Comparison of ENCODE assay signal across 1 cellular context in genomic region chr3:113051827-113052226, GRCh38.
TF ChIP-seq lines count a peak whose summit lies in the region.

No MANE protein-coding gene starts in this region.

TF ChIP-seq in H1, 55 proteins besides CTCF, POLR2A, EP300 and RAD21 (continued from another document):
- TF ChIP-seq, protein P1, sequence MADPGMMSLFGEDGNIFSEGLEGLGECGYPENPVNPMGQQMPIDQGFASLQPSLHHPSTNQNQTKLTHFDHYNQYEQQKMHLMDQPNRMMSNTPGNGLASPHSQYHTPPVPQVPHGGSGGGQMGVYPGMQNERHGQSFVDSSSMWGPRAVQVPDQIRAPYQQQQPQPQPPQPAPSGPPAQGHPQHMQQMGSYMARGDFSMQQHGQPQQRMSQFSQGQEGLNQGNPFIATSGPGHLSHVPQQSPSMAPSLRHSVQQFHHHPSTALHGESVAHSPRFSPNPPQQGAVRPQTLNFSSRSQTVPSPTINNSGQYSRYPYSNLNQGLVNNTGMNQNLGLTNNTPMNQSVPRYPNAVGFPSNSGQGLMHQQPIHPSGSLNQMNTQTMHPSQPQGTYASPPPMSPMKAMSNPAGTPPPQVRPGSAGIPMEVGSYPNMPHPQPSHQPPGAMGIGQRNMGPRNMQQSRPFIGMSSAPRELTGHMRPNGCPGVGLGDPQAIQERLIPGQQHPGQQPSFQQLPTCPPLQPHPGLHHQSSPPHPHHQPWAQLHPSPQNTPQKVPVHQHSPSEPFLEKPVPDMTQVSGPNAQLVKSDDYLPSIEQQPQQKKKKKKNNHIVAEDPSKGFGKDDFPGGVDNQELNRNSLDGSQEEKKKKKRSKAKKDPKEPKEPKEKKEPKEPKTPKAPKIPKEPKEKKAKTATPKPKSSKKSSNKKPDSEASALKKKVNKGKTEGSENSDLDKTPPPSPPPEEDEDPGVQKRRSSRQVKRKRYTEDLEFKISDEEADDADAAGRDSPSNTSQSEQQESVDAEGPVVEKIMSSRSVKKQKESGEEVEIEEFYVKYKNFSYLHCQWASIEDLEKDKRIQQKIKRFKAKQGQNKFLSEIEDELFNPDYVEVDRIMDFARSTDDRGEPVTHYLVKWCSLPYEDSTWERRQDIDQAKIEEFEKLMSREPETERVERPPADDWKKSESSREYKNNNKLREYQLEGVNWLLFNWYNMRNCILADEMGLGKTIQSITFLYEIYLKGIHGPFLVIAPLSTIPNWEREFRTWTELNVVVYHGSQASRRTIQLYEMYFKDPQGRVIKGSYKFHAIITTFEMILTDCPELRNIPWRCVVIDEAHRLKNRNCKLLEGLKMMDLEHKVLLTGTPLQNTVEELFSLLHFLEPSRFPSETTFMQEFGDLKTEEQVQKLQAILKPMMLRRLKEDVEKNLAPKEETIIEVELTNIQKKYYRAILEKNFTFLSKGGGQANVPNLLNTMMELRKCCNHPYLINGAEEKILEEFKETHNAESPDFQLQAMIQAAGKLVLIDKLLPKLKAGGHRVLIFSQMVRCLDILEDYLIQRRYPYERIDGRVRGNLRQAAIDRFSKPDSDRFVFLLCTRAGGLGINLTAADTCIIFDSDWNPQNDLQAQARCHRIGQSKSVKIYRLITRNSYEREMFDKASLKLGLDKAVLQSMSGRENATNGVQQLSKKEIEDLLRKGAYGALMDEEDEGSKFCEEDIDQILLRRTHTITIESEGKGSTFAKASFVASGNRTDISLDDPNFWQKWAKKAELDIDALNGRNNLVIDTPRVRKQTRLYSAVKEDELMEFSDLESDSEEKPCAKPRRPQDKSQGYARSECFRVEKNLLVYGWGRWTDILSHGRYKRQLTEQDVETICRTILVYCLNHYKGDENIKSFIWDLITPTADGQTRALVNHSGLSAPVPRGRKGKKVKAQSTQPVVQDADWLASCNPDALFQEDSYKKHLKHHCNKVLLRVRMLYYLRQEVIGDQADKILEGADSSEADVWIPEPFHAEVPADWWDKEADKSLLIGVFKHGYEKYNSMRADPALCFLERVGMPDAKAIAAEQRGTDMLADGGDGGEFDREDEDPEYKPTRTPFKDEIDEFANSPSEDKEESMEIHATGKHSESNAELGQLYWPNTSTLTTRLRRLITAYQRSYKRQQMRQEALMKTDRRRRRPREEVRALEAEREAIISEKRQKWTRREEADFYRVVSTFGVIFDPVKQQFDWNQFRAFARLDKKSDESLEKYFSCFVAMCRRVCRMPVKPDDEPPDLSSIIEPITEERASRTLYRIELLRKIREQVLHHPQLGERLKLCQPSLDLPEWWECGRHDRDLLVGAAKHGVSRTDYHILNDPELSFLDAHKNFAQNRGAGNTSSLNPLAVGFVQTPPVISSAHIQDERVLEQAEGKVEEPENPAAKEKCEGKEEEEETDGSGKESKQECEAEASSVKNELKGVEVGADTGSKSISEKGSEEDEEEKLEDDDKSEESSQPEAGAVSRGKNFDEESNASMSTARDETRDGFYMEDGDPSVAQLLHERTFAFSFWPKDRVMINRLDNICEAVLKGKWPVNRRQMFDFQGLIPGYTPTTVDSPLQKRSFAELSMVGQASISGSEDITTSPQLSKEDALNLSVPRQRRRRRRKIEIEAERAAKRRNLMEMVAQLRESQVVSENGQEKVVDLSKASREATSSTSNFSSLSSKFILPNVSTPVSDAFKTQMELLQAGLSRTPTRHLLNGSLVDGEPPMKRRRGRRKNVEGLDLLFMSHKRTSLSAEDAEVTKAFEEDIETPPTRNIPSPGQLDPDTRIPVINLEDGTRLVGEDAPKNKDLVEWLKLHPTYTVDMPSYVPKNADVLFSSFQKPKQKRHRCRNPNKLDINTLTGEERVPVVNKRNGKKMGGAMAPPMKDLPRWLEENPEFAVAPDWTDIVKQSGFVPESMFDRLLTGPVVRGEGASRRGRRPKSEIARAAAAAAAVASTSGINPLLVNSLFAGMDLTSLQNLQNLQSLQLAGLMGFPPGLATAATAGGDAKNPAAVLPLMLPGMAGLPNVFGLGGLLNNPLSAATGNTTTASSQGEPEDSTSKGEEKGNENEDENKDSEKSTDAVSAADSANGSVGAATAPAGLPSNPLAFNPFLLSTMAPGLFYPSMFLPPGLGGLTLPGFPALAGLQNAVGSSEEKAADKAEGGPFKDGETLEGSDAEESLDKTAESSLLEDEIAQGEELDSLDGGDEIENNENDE (IDR thresholded peaks at IDR 0.05; ENCODE audit: insufficient replicate concordance, low read length) = no peak
- TF ChIP-seq SIN3A (conservative IDR thresholded peaks at IDR 0.05 in 1 of 2, IDR thresholded peaks at IDR 0.05 in 1 of 2; ENCODE audit: low read depth in 1 of 2, low read length in 2 of 2) (no peak), POLR2AphosphoS5 (IDR thresholded peaks at IDR 0.05; ENCODE audit: low read depth, low read length) (no peak), ASH2L (IDR thresholded peaks at IDR 0.05; ENCODE audit: low read length) (no peak), JUN (IDR thresholded peaks at IDR 0.05; ENCODE audit: low read depth, low read length) (no peak), CBX5 (IDR thresholded peaks at IDR 0.05; ENCODE audit: low read depth, low read length) (no peak), TAF1 (IDR thresholded peaks at IDR 0.05; ENCODE audit: low read depth, low read length) (no peak), TBP (IDR thresholded peaks at IDR 0.05; ENCODE audit: low read depth, low read length) (no peak), BACH1 (IDR thresholded peaks at IDR 0.05; ENCODE audit: low read length) (no peak), KDM1A (IDR thresholded peaks at IDR 0.05; ENCODE audit: borderline replicate concordance, low read length) (no peak)
